Comparison of ENCODE assay signal across 11 cellular contexts in the genomic region with DNA sequence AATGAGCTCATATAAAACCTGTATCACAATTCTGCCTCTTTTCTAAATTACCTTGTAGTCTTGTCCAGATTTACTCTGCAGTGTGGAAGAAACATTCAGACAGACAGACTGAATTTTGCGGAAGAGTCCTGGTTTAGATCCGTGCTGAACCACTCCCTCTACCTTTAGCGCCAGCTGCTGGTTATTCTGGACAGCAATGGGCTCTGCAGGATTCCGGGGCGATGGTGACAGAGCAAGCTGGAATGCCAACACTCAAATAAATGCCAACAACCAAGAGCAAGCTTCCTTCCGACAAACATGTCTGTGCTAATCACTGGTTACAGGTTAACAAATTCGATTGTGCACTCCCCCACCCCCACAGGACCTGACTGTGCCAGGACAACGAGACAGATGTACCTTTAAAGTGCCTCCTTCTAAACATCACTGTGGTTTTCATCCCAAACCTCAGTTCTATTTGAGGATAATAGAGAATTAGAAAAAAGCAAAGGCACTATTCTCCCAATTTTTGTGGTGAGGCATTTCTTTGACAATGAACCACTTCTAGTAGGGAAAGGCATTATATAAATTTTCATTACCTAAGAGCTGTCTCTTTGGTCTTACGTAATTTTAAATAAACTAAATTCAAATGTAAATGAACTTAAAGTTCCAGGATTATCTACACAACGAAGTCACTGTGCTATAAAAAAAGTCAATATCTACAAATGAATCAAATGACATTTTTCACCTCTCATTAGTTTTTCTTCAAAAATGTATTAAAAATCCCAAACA.
DNase-seq lines count a peak whose midpoint lies in the region; ATAC-seq and TF ChIP-seq lines count a peak whose summit lies in the region.
"Had no signal": no experiment of that assay in that cellular context is flagged by ENCODE, and none has a peak within 500 bp of the region (broad histone marks: within the 10 kb centered on the region; RNA-seq: fewer than 3 reads in every experiment).

No MANE protein-coding gene starts in this region.

- no peak overlapping the region for H4K91ac ChIP-seq in H9 (ENCODE audit: insufficient read length, low read depth, low read length)

- H3T11ph ChIP-seq in H9 (ENCODE audit: low read length) = no peak overlapping the region

- DNase-seq in H9 (peak; percentile 59), WTC11 (ENCODE audit: low spot score) (peak; percentile 55), cardiac muscle cell (ENCODE audit: low read depth in 1 of 2, low spot score in 1 of 2) (peak; percentile 46 to 50), retinal pigment epithelial cell (ENCODE audit: low read depth) (no peak), DMS79 treated with DMSO at 0.1 percent for 48 hours (lab: John Stamatoyannopoulos, UW) (no peak), tibial artery (no peak)
- no peak for DNase-seq in activated CD8-positive, alpha-beta memory T cell treated with anti-CD3 and anti-CD28 coated beads, Interleukin-2, amount 10 ng/mL, durations not matched to agents 7 days and 5 days

- H3K27me3 Mint-ChIP-seq in H9 (ENCODE audit: low read depth) (peaks cover 7% of the 10 kb centered on the region), WTC11 (ENCODE audit: low read depth) (no peaks in the 10 kb centered on the region; the same call in none of the 2 replicates)
- no peaks in the 10 kb centered on the region for H3K27me3 Mint-ChIP-seq in activated CD8-positive, alpha-beta memory T cell treated with anti-CD3 and anti-CD28 coated beads, Interleukin-2, amount 10 ng/mL, durations not matched to agents 7 days and 5 days
- H3K27me3 Mint-ChIP-seq: IgD-negative memory B cell had no signal

- H2BK5ac ChIP-seq in H9 (ENCODE audit: insufficient read length, low read length) = no peak overlapping the region

- peaks cover 18 to 26% of the 10 kb centered on the region in 2 experiments for H3K4me1 Mint-ChIP-seq in H9
- peaks cover 25% of the 10 kb centered on the region for H3K4me1 Mint-ChIP-seq in WTC11
- peaks cover 2% of the 10 kb centered on the region for H3K4me1 Mint-ChIP-seq in activated CD8-positive, alpha-beta memory T cell treated with anti-CD3 and anti-CD28 coated beads, Interleukin-2, amount 10 ng/mL, durations not matched to agents 7 days and 5 days

- H3K36me3 Mint-ChIP-seq in H9 (ENCODE audit: insufficient read depth in 1 of 3, low read depth in 3 of 3) (peaks cover 0 to 30% (median 5%) of the 10 kb centered on the region in 3 experiments; a peak in 6 of 7 replicates), WTC11 (peaks cover 16% of the 10 kb centered on the region)
- peaks cover 15% of the 10 kb centered on the region for H3K36me3 Mint-ChIP-seq in activated CD8-positive, alpha-beta memory T cell treated with anti-CD3 and anti-CD28 coated beads, Interleukin-2, amount 10 ng/mL, durations not matched to agents 7 days and 5 days

- H3K79me2 ChIP-seq in H9 (ENCODE audit: insufficient read depth, low read length) = no peaks in the 10 kb centered on the region

- H3K18ac ChIP-seq in H9 (ENCODE audit: insufficient read length, low read depth, low read length) = no peak overlapping the region

- H4K5ac ChIP-seq in H9 (ENCODE audit: insufficient read length, low read depth, low read length) = no peak overlapping the region

- H2BK15ac ChIP-seq in H9 (ENCODE audit: low read depth, low read length) = no peak overlapping the region

- H2BK12ac ChIP-seq in H9 (ENCODE audit: insufficient read length, low read depth, low read length) = no peak overlapping the region

- no peaks in the 10 kb centered on the region; the same call in 1 of the 2 replicates for H3K27me3 ChIP-seq in H9 (ENCODE audit: insufficient read depth, low read length)
- no peaks in the 10 kb centered on the region for H3K27me3 ChIP-seq in cardiac muscle cell
- no peaks in the 10 kb centered on the region for H3K27me3 ChIP-seq in tibial artery

- peaks cover 2% of the 10 kb centered on the region for H3K4me1 ChIP-seq in H9 (ENCODE audit: insufficient read depth, low read length)
- H3K4me1 ChIP-seq in cardiac muscle cell (ENCODE audit: low read depth) = no peaks in the 10 kb centered on the region
- peaks cover 0 to 1% (median 0%) of the 10 kb centered on the region in 4 donors for H3K4me1 ChIP-seq in tibial artery

- H2AK5ac ChIP-seq in H9 (ENCODE audit: insufficient read length, low read length) = no peak overlapping the region

- H2AFZ ChIP-seq in H9 (ENCODE audit: low read length) = no peak overlapping the region

- H3K36me3 ChIP-seq in cardiac muscle cell (no peaks in the 10 kb centered on the region), tibial artery (peaks cover 3 to 21% (median 12%) of the 10 kb centered on the region in 3 donors)

- CTCF ChIA-PET in WTC11 (lab: Charles Lee) = interaction anchor here (0.6 to 2.5 kb wide), 13 partner anchors 10 to 263 kb away, joined by 3 to 27 read pairs (median 4); a partner anchor contains a TSS
- CTCF ChIA-PET in activated CD8-positive, alpha-beta memory T cell treated with anti-CD3 and anti-CD28 coated beads, Interleukin-2, amount 10 ng/mL, durations not matched to agents 7 days and 5 days (lab: Charles Lee) = interaction anchor here (0.6 to 0.8 kb wide), 2 partner anchors 13 to 247 kb away, joined by 3 read pairs; no protein-coding TSS in a partner anchor

- H2BK20ac ChIP-seq in H9 (ENCODE audit: low read depth, low read length, poor library complexity, severe bottlenecking) = no peak overlapping the region

- ATAC-seq in WTC11 = peak; percentile 86
- no peak for ATAC-seq in activated CD8-positive, alpha-beta memory T cell treated with anti-CD3 and anti-CD28 coated beads, Interleukin-2, amount 10 ng/mL, durations not matched to agents 7 days and 5 days
- no peak for ATAC-seq in HG03196 (IDR thresholded peaks at IDR 0.05; ENCODE audit: unreplicated experiment)
- ATAC-seq: sciatic nerve had no signal

- POLR2A ChIA-PET in WTC11 (lab: Charles Lee) = interaction anchor here (0.6 kb wide), 1 partner anchor 127 kb away, joined by 3 read pairs; no protein-coding TSS in a partner anchor

- no peaks in the 10 kb centered on the region for H3K9me3 ChIP-seq in H9 (ENCODE audit: control insufficient read depth, low read depth, low read length)
- no peaks in the 10 kb centered on the region for H3K9me3 ChIP-seq in cardiac muscle cell (ENCODE audit: low read depth)
- no peaks in the 10 kb centered on the region for H3K9me3 ChIP-seq in tibial artery
- H3K9me3 ChIP-seq: thoracic aorta had no signal

- no peak overlapping the region for H3K4me3 Mint-ChIP-seq in H9
- no peak overlapping the region for H3K4me3 Mint-ChIP-seq in WTC11
- H3K4me3 Mint-ChIP-seq in activated CD8-positive, alpha-beta memory T cell treated with anti-CD3 and anti-CD28 coated beads, Interleukin-2, amount 10 ng/mL, durations not matched to agents 7 days and 5 days = no peak overlapping the region
- H3K4me3 Mint-ChIP-seq: IgD-negative memory B cell had no signal

- no peak overlapping the region for H3K4me3 ChIP-seq in cardiac muscle cell
- no peak overlapping the region for H3K4me3 ChIP-seq in retinal pigment epithelial cell (ENCODE audit: low read length)
- no peak overlapping the region for H3K4me3 ChIP-seq in tibial artery
- H3K4me3 ChIP-seq: thoracic aorta had no signal

- no peaks in the 10 kb centered on the region for H3K79me1 ChIP-seq in H9 (ENCODE audit: insufficient read depth, low read depth, low read length, poor library complexity, severe bottlenecking)

- no peaks in the 10 kb centered on the region for H3K23me2 ChIP-seq in H9 (ENCODE audit: insufficient read length, low read depth, low read length, poor library complexity, severe bottlenecking)

- WGBS in H9 (ENCODE audit: extremely low coverage, insufficient read length, low lambda C conversion rate) = no CpG with 5 or more reads among the region's 10 CpGs

- intact Hi-C loops in tibial artery (cut with DNase I; ENCODE audit: low total_unique reads) = no loop called here

- H3K56ac ChIP-seq in H9 (ENCODE audit: insufficient read length, low read depth, low read length) = no peak overlapping the region

- no peak overlapping the region for H3K14ac ChIP-seq in H9 (ENCODE audit: insufficient read depth, low read length)

- TF ChIP-seq CTCF in H9 (conservative IDR thresholded peaks at IDR 0.05) (peak; percentile 66), WTC11 (IDR thresholded peaks at IDR 0.05) (no peak), cardiac muscle cell (IDR thresholded peaks at IDR 0.05; ENCODE audit: low read depth, low read length) (peak; percentile 48), retinal pigment epithelial cell (conservative IDR thresholded peaks at IDR 0.05; ENCODE audit: low read depth, low read length) (peak; percentile 70), tibial artery (IDR thresholded peaks at IDR 0.05) (no peak)

- no peak overlapping the region for H3K27ac Mint-ChIP-seq in H9
- H3K27ac Mint-ChIP-seq in WTC11 = no peak overlapping the region
- no peak overlapping the region for H3K27ac Mint-ChIP-seq in activated CD8-positive, alpha-beta memory T cell treated with anti-CD3 and anti-CD28 coated beads, Interleukin-2, amount 10 ng/mL, durations not matched to agents 7 days and 5 days
- H3K27ac Mint-ChIP-seq: IgD-negative memory B cell had no signal

- no peak overlapping the region for H3K23ac ChIP-seq in H9 (ENCODE audit: insufficient read length, low read depth, low read length)

- H3K9ac ChIP-seq in H9 (ENCODE audit: extremely low read depth, insufficient read length, low read length) = no peak overlapping the region

- H4K8ac ChIP-seq in H9 (replicated peaks; ENCODE audit: insufficient read length, low read depth, low read length) = no peak overlapping the region

- H3K9me3 Mint-ChIP-seq in H9 (no peaks in the 10 kb centered on the region), WTC11 (no peaks in the 10 kb centered on the region)
- no peaks in the 10 kb centered on the region for H3K9me3 Mint-ChIP-seq in activated CD8-positive, alpha-beta memory T cell treated with anti-CD3 and anti-CD28 coated beads, Interleukin-2, amount 10 ng/mL, durations not matched to agents 7 days and 5 days (ENCODE audit: low read depth)
- H3K9me3 Mint-ChIP-seq: IgD-negative memory B cell had no signal

- no peak overlapping the region for H3K4ac ChIP-seq in H9 (ENCODE audit: low read depth, low read length)

- H4K20me1 ChIP-seq in H9 (ENCODE audit: control insufficient read depth, insufficient read depth, insufficient read length) = no peaks in the 10 kb centered on the region

- no peak overlapping the region for H3K4me2 ChIP-seq in H9 (ENCODE audit: insufficient read depth, insufficient read length, low read length)

- no peak overlapping the region for H2BK120ac ChIP-seq in H9 (ENCODE audit: low read depth, low read length, poor library complexity, severe bottlenecking)

- H3K27ac ChIP-seq in H9 (ENCODE audit: insufficient read length, low read depth, low read length) (no peak overlapping the region), cardiac muscle cell (no peak overlapping the region), tibial artery (no peak overlapping the region)
- H3K27ac ChIP-seq: thoracic aorta had no signal

TF ChIP-seq in WTC11, 78 proteins besides CTCF, POLR2A, EP300 and RAD21:
- TF ChIP-seq GABPB1 (CRISPR knock-in tag; IDR thresholded peaks at IDR 0.05) (peak; percentile 74; the same call in 1 of the 2 replicates), ETV6 (CRISPR knock-in tag; IDR thresholded peaks at IDR 0.05) (no peak)

Comparison
In these comparisons a context has a peak if more than half of its experiments do, and no peak if none do; other contexts are left out.
1. DNase-seq: peak in H9 (single experiment), WTC11 (single experiment) and cardiac muscle cell (2 of 2); none in retinal pigment epithelial cell (single experiment), activated CD8-positive, alpha-beta memory T cell treated with anti-CD3 and anti-CD28 coated beads, Interleukin-2, amount 10 ng/mL, durations not matched to agents 7 days and 5 days (single experiment), DMS79 treated with DMSO at 0.1 percent for 48 hours (single experiment) and tibial artery (0 of 2).
2. CTCF ChIP-seq: peak in H9 (single experiment), cardiac muscle cell (single experiment) and retinal pigment epithelial cell (single experiment); none in WTC11 (single experiment) and tibial artery (0 of 2).